ENCODE assay signal across 8 cellular contexts in the genomic region with DNA sequence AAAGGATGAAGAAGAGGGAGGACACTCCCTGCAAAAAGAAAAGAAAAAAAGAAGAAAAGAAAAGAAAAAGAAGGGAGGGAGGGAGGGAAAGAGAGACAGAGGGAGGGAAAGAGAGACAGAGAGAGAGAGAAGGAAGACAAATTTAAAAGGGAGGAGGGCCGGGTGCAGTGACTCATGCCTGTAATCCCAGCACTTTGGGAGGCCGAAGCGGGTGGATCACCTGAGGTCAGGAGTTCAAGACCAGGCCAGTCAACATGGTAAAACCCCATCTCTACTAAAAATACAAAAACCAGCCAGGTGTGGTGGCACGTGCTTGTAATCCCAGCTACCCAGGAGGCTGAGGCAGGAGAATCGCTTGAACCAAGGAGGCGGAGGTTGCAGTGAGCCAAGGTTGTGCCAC. TPM values are rescaled to one million over a fixed set of nuclear protein-coding genes. Genes with fewer than 3 reads are reported as not detected.
DNase-seq lines count a peak whose midpoint lies in the region; ATAC-seq, FAIRE-seq and TF ChIP-seq lines count a peak whose summit lies in the region.
"Not testable (repeated sequence)": the region's sequence is repeated elsewhere in the genome, so short reads cannot be mapped to it uniquely, and the experiment has no call there.

No MANE protein-coding gene starts in this region.

- H3K27me3 Mint-ChIP-seq in Calu3 (ENCODE audit: unreplicated experiment); T-helper 17 cell; activated T-helper 2 cell treated with anti-CD3 and anti-CD28 coated beads, Interferon-gamma antibody, Interleukin-2, Interleukin-4, amounts not matched to agents 10 μg/mL and 5 μg/mL and 100 μg/mL, durations not matched to agents 14 hours and 24 hours and 36 hours (ENCODE audit: low read depth): not testable (repeated sequence)

- BruUV-seq in Calu3 (replicated peaks; lab: Mats Ljungman, UMichigan) = not testable (repeated sequence)

- H3K4me1 Mint-ChIP-seq in Calu3 (ENCODE audit: low read depth, unreplicated experiment) (peaks cover 25% of the 10 kb centered on the region), T-helper 17 cell (peaks cover 24% of the 10 kb centered on the region)
- H3K4me1 Mint-ChIP-seq in activated T-helper 2 cell treated with anti-CD3 and anti-CD28 coated beads, Interferon-gamma antibody, Interleukin-2, Interleukin-4, amounts not matched to agents 10 μg/mL and 5 μg/mL and 100 μg/mL, durations not matched to agents 14 hours and 24 hours and 36 hours (ENCODE audit: low read depth) = peaks cover 34% of the 10 kb centered on the region

- H3K4me3 Mint-ChIP-seq in Calu3 (ENCODE audit: low read depth, unreplicated experiment) (peak overlapping the region; percentile 40), T-helper 17 cell (peak overlapping the region; percentile 63)
- not testable (repeated sequence) for H3K4me3 Mint-ChIP-seq in activated T-helper 2 cell treated with anti-CD3 and anti-CD28 coated beads, Interferon-gamma antibody, Interleukin-2, Interleukin-4, amounts not matched to agents 10 μg/mL and 5 μg/mL and 100 μg/mL, durations not matched to agents 14 hours and 24 hours and 36 hours (ENCODE audit: low read depth)

- peaks cover 71% of the 10 kb centered on the region for H3K36me3 ChIP-seq in MG63
- peaks cover 20% of the 10 kb centered on the region for H3K36me3 ChIP-seq in bronchial epithelial cell (ENCODE audit: control insufficient read depth, insufficient read depth, low read length)
- peaks cover 98% of the 10 kb centered on the region for H3K36me3 ChIP-seq in left ventricle myocardium inferior
- peaks cover 91% of the 10 kb centered on the region for H3K36me3 ChIP-seq in osteoblast (ENCODE audit: insufficient read depth, low read length)
- peaks cover 0 to 70% (median 29%) of the 10 kb centered on the region in 4 donors for H3K36me3 ChIP-seq in transverse colon

- not testable (repeated sequence) for H3K27me3 ChIP-seq in MG63; bronchial epithelial cell (ENCODE audit: control insufficient read depth, insufficient read depth, low read length); left ventricle myocardium inferior (ENCODE audit: low read depth); osteoblast (ENCODE audit: insufficient read depth, low read length); transverse colon

- H2AFZ ChIP-seq in osteoblast (ENCODE audit: low read length) = not testable (repeated sequence)

- not testable (repeated sequence) for TF ChIP-seq POLR2A in transverse colon (IDR thresholded peaks at IDR 0.05)

- not testable (repeated sequence) for H3K9me3 Mint-ChIP-seq in Calu3 (ENCODE audit: low read depth, unreplicated experiment); activated T-helper 2 cell treated with anti-CD3 and anti-CD28 coated beads, Interferon-gamma antibody, Interleukin-2, Interleukin-4, amounts not matched to agents 10 μg/mL and 5 μg/mL and 100 μg/mL, durations not matched to agents 14 hours and 24 hours and 36 hours

- not testable (repeated sequence) for FAIRE-seq in bronchial epithelial cell (lab: Jason Lieb, UNC)

- not testable (repeated sequence) for ATAC-seq in T-helper 17 cell

- in situ Hi-C loops in transverse colon (cut with MboI; ENCODE audit: low pct_ligation_motif_present in 1 of 4, low pct_unique_long_range_greater_than_20kb in 1 of 4, low sequenced_read_pairs in 3 of 4) = loop anchor here in 2 of 4 donors (25.0 kb wide), 1 partner anchor 596 kb away; a partner anchor contains a TSS

- H4K20me1 ChIP-seq in osteoblast (ENCODE audit: insufficient read depth, low read length) = peaks cover 37% of the 10 kb centered on the region

- H3K27ac ChIP-seq in left ventricle myocardium inferior (replicated peaks) (peak overlapping the region; percentile 31), osteoblast (ENCODE audit: low read depth, low read length) (peak overlapping the region; percentile 90), transverse colon (peak overlapping the region in 3 of 4 donors; percentile 50 to 60 (median 54))

- intact Hi-C loops in Calu3 (cut with micrococcal nuclease; ENCODE audit: unreplicated experiment); activated T-helper 2 cell treated with anti-CD3 and anti-CD28 coated beads, Interferon-gamma antibody, Interleukin-2, Interleukin-4, amounts not matched to agents 10 μg/mL and 5 μg/mL and 100 μg/mL, durations not matched to agents 14 hours and 24 hours and 36 hours (cut with micrococcal nuclease); left ventricle myocardium inferior (cut with micrococcal nuclease); transverse colon (cut with DNase I; ENCODE audit: low total_unique reads): not testable (repeated sequence)

- H3K4me2 ChIP-seq in osteoblast (ENCODE audit: insufficient read depth, low read length) = peak overlapping the region; percentile 26

- 64 to 73% methylated on average over 6 of the region's 6 CpGs for WGBS in transverse colon (ENCODE audit: low coverage in 1 of 2), 2 donors

- peaks cover 67% of the 10 kb centered on the region for H3K79me2 ChIP-seq in osteoblast (ENCODE audit: insufficient read depth, low read length)

- H3K27ac Mint-ChIP-seq in Calu3 (ENCODE audit: unreplicated experiment) = peak overlapping the region; percentile 68
- peak overlapping the region; percentile 88 for H3K27ac Mint-ChIP-seq in T-helper 17 cell
- peak overlapping the region; percentile 25 for H3K27ac Mint-ChIP-seq in activated T-helper 2 cell treated with anti-CD3 and anti-CD28 coated beads, Interferon-gamma antibody, Interleukin-2, Interleukin-4, amounts not matched to agents 10 μg/mL and 5 μg/mL and 100 μg/mL, durations not matched to agents 14 hours and 24 hours and 36 hours

- H3K4me1 ChIP-seq in left ventricle myocardium inferior (peaks cover 22% of the 10 kb centered on the region), osteoblast (ENCODE audit: insufficient read depth, low read length) (peaks cover 29% of the 10 kb centered on the region), transverse colon (peaks cover 0 to 19% (median 0%) of the 10 kb centered on the region in 4 donors)

- DNase-seq in Calu3 = peak; percentile 10
- DNase-seq in MG63 = peak; percentile 33
- DNase-seq in T-helper 17 cell; activated T-helper 2 cell treated with anti-CD3 and anti-CD28 coated beads, Interferon-gamma antibody, Interleukin-2, Interleukin-4, amounts not matched to agents 10 μg/mL and 5 μg/mL and 100 μg/mL, durations not matched to agents 14 hours and 24 hours and 36 hours (ENCODE audit: low spot score); left ventricle myocardium inferior; osteoblast (ENCODE audit: insufficient read length, low spot score, missing footprints); transverse colon: not testable (repeated sequence)
- DNase-seq in bronchial epithelial cell (ENCODE audit: low read depth) = peak; percentile 45

- CTCF ChIA-PET in Calu3 (lab: Charles Lee) = interaction anchor here (0.6 kb wide), 1 partner anchor 66 kb away, joined by 5 read pairs; no protein-coding TSS in a partner anchor

- H3K36me3 Mint-ChIP-seq in Calu3 (ENCODE audit: insufficient read depth, unreplicated experiment) (peaks cover 66% of the 10 kb centered on the region), T-helper 17 cell (ENCODE audit: low read depth) (peaks cover 13% of the 10 kb centered on the region)
- peaks cover 84% of the 10 kb centered on the region for H3K36me3 Mint-ChIP-seq in activated T-helper 2 cell treated with anti-CD3 and anti-CD28 coated beads, Interferon-gamma antibody, Interleukin-2, Interleukin-4, amounts not matched to agents 10 μg/mL and 5 μg/mL and 100 μg/mL, durations not matched to agents 14 hours and 24 hours and 36 hours (ENCODE audit: low read depth)

- H3K4me3 ChIP-seq in MG63; bronchial epithelial cell (ENCODE audit: low read depth, low read length); left ventricle myocardium inferior; osteoblast (ENCODE audit: insufficient read depth, low read length); transverse colon: not testable (repeated sequence)

- TF ChIP-seq EP300 in transverse colon (IDR thresholded peaks at IDR 0.05; ENCODE audit: low read depth) = not testable (repeated sequence)

- TF ChIP-seq CTCF in Calu3 (IDR thresholded peaks at IDR 0.05; ENCODE audit: unreplicated experiment); bronchial epithelial cell (IDR thresholded peaks at IDR 0.05; ENCODE audit: insufficient read depth, low read length, severe bottlenecking); left ventricle myocardium inferior (IDR thresholded peaks at IDR 0.05; ENCODE audit: borderline replicate concordance); osteoblast (IDR thresholded peaks at IDR 0.05; ENCODE audit: extremely low read depth, low read depth, low read length); transverse colon (IDR thresholded peaks at IDR 0.05): not testable (repeated sequence)

- H3K9me3 ChIP-seq in MG63; T-helper 17 cell (ENCODE audit: control insufficient read depth, low read length, poor library complexity, severe bottlenecking); left ventricle myocardium inferior (replicated peaks); osteoblast (ENCODE audit: low read depth, low read length); transverse colon: not testable (repeated sequence)

RNA-seq across cellular contexts. Expression of a gene that starts 24.9 kb away (rescaled TPM):
- total RNA-seq in Calu3 (2022) (106 and 108 TPM in 2 replicates), T-helper 17 cell (100 to 1,000 TPM; 141 to 160 TPM), bronchial epithelial cell (96.0 and 128 TPM in 2 replicates), left ventricle myocardium inferior (115 TPM), osteoblast (487 and 513 TPM in 2 replicates), transverse colon (100 to 1,000 TPM; 144 to 214 (median 163) TPM)
- total RNA-seq in MG63 (2014; rRNA removed; shearing (Covaris generic); ENCODE audit: low replicate concordance) = 116 and 139 TPM in 2 replicates
- total RNA-seq in activated T-helper 2 cell treated with anti-CD3 and anti-CD28 coated beads, Interferon-gamma antibody, Interleukin-2, Interleukin-4, amounts not matched to agents 10 μg/mL and 5 μg/mL and 100 μg/mL, durations not matched to agents 14 hours and 24 hours and 36 hours = 138 and 142 TPM in 2 replicates

RNA-seq across cellular contexts. Expression of a gene that starts 34.5 kb away (rescaled TPM):
- total RNA-seq in Calu3 (2022) = 4.7 and 7.2 TPM in 2 replicates
- 0.37 and 2.9 TPM in 2 replicates for total RNA-seq in MG63 (2014; rRNA removed; shearing (Covaris generic); ENCODE audit: low replicate concordance)
- total RNA-seq in T-helper 17 cell = 1 to 10 TPM; 3.5 to 4.9 TPM
- total RNA-seq in activated T-helper 2 cell treated with anti-CD3 and anti-CD28 coated beads, Interferon-gamma antibody, Interleukin-2, Interleukin-4, amounts not matched to agents 10 μg/mL and 5 μg/mL and 100 μg/mL, durations not matched to agents 14 hours and 24 hours and 36 hours = 1.8 and 2.6 TPM in 2 replicates
- 2.9 TPM in 2 replicates for total RNA-seq in bronchial epithelial cell
- total RNA-seq in left ventricle myocardium inferior = 5.6 TPM
- total RNA-seq in osteoblast = 3.2 and 3.3 TPM in 2 replicates
- total RNA-seq in transverse colon = 1 to 10 TPM; 3.7 to 7.3 (median 5.6) TPM

Comparison
In these comparisons a context has a peak if more than half of its experiments do, and no peak if none do; other contexts are left out.
1. H3K27ac Mint-ChIP-seq: peak in every context shown above with its lines; median percentile 88 in T-helper 17 cell; 68 in Calu3; 25 in activated T-helper 2 cell treated with anti-CD3 and anti-CD28 coated beads, Interferon-gamma antibody, Interleukin-2, Interleukin-4, amounts not matched to agents 10 μg/mL and 5 μg/mL and 100 μg/mL, durations not matched to agents 14 hours and 24 hours and 36 hours.
2. H3K27ac ChIP-seq: peak in every context shown above with its lines; median percentile 90 in osteoblast; 54 in transverse colon; 31 in left ventricle myocardium inferior.